ENCODE assay signal across 8 cellular contexts in the genomic region with DNA sequence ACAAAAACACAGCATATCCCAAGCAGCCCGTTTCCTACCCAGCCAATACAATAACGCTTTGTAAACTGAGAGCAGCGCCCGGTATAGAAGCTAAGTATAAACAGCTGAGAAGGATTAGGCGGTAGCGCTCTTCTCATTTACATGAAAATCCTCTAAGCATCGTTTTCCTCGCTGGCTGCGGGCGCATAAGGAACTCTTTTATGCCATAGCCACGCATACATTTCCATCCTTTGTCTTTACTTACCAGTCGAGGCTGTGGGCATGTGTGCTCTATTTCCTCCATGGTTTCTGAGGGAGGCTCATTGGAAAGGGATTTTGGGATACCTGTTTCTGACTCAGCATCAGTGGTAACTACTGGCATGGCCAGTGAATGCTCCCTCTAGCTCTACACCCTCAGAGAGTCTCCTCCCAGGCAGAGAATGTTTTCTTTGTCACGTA. TPM values are rescaled to one million over a fixed set of nuclear protein-coding genes. Genes with fewer than 3 reads are reported as not detected.
DNase-seq lines count a peak whose midpoint lies in the region; ATAC-seq and TF ChIP-seq lines count a peak whose summit lies in the region.

No MANE protein-coding gene starts in this region.

- H3K27me3 ChIP-seq in A673 (replicated peaks; ENCODE audit: insufficient read depth, low read depth, low read length, poor library complexity), result no peaks in the 10 kb centered on the region

- H3K36me3 Mint-ChIP-seq in endothelial cell (ENCODE audit: low read depth, unreplicated experiment) (no peaks in the 10 kb centered on the region), nephron (ENCODE audit: low read depth) (no peaks in the 10 kb centered on the region)

- H3K27ac Mint-ChIP-seq in endothelial cell (ENCODE audit: unreplicated experiment) (peak overlapping the region; percentile 95), nephron (peak overlapping the region; percentile 91 to 92 (median 91))

- H3K27me3 Mint-ChIP-seq in endothelial cell (ENCODE audit: unreplicated experiment) (peaks cover 2% of the 10 kb centered on the region), nephron (ENCODE audit: low read depth) (no peaks in the 10 kb centered on the region)

- H3K4me1 Mint-ChIP-seq in endothelial cell (ENCODE audit: unreplicated experiment), result peaks cover 6% of the 10 kb centered on the region
- H3K4me1 Mint-ChIP-seq in nephron, result peaks cover 16% of the 10 kb centered on the region

- BruUV-seq in A673 (replicated peaks; lab: Mats Ljungman, UMichigan), result no TSS peak

- TF ChIP-seq CTCF in A673 (conservative IDR thresholded peaks at IDR 0.05; ENCODE audit: low read depth, low read length) (no peak), endothelial cell (IDR thresholded peaks at IDR 0.05; ENCODE audit: unreplicated experiment) (no peak), nephron (IDR thresholded peaks at IDR 0.05; ENCODE audit: unreplicated experiment in 3 of 3) (no peak)

- H3K4me3 ChIP-seq in A673 (ENCODE audit: low read depth, low read length, poor library complexity, severe bottlenecking), result peak overlapping the region; percentile 26

- POLR2A ChIA-PET in A673 (lab: Charles Lee; ENCODE audit: low non-redundant PET), result no interaction called here

- CTCF ChIA-PET in A673 (lab: Charles Lee), result interaction anchor here (0.7 kb wide), 1 partner anchor 23 kb away, joined by 3 read pairs; no protein-coding TSS in a partner anchor

- no peaks in the 10 kb centered on the region for H3K9me3 ChIP-seq in A673 (ENCODE audit: low read depth, low read length, poor library complexity, severe bottlenecking)

- no peaks in the 10 kb centered on the region for H3K36me3 ChIP-seq in A673 (ENCODE audit: insufficient read depth, low read length, poor library complexity, severe bottlenecking)

- intact Hi-C loops in A673 (cut with micrococcal nuclease; ENCODE audit: unreplicated experiment), result no loop called here

- H3K27ac ChIP-seq in A673 (ENCODE audit: low read depth, low read length, poor library complexity, severe bottlenecking), result peak overlapping the region; percentile 35

- H3K4me1 ChIP-seq in A673 (ENCODE audit: insufficient read depth, low read length, poor library complexity, severe bottlenecking), result no peaks in the 10 kb centered on the region

- H3K4me3 Mint-ChIP-seq in endothelial cell (ENCODE audit: unreplicated experiment) (peak overlapping the region; percentile 94), nephron (peak overlapping the region; percentile 85 to 93 (median 85))

- peak; percentile 25 for ATAC-seq in GM19452 (IDR thresholded peaks at IDR 0.05; ENCODE audit: unreplicated experiment)
- ATAC-seq in HG03565 (IDR thresholded peaks at IDR 0.05; ENCODE audit: unreplicated experiment), result no peak
- no peak for ATAC-seq in HG03135 (IDR thresholded peaks at IDR 0.05; ENCODE audit: unreplicated experiment)

- DNase-seq in A673 (ENCODE audit: low spot score) (peak; percentile 65), NCI-H748 (lab: John Stamatoyannopoulos, UW; ENCODE audit: unreplicated experiment) (peak; percentile 78), endothelial cell (ENCODE audit: low spot score) (no peak)
- no peak for DNase-seq in activated CD8-positive, alpha-beta memory T cell treated with anti-CD3 and anti-CD28 coated beads, Interleukin-2, amount 50 U/mL, for 48 hours

- H3K9me3 Mint-ChIP-seq in endothelial cell (ENCODE audit: unreplicated experiment) (no peaks in the 10 kb centered on the region), nephron (no peaks in the 10 kb centered on the region)

RNA-seq across cellular contexts. Expression of gene PCYT1B, which starts 0.4 kb away (rescaled TPM):
- 3.6 and 4.3 TPM in 2 replicates for total RNA-seq in A673 (2021)
- total RNA-seq in endothelial cell (ENCODE audit: unreplicated experiment), result 26.1 TPM

RNA-seq across cellular contexts. Expression of gene POLA1, which starts 47.0 kb away (rescaled TPM):
- total RNA-seq in A673 (2021) (44.9 and 45.9 TPM in 2 replicates), endothelial cell (ENCODE audit: unreplicated experiment) (12.9 TPM)

Comparison
In these comparisons a context has a peak if more than half of its experiments do, and no peak if none do; other contexts are left out.
1. DNase-seq: peak in A673 (single experiment) and NCI-H748 (single experiment); none in endothelial cell (single experiment) and activated CD8-positive, alpha-beta memory T cell treated with anti-CD3 and anti-CD28 coated beads, Interleukin-2, amount 50 U/mL, for 48 hours (single experiment).